Comparison of ENCODE assay signal across 13 cellular contexts in genomic region chr3:177642482-177643163, GRCh38.
DNase-seq lines count a peak whose midpoint lies in the region; ATAC-seq and TF ChIP-seq lines count a peak whose summit lies in the region.
"Had no signal": no experiment of that assay in that cellular context is flagged by ENCODE, and none has a peak within 500 bp of the region (broad histone marks: within the 10 kb centered on the region; RNA-seq: fewer than 3 reads in every experiment).

No MANE protein-coding gene starts in this region.

- H3K18ac ChIP-seq in IMR-90 (ENCODE audit: low read depth, low read length) = no peak overlapping the region

- H2BK15ac ChIP-seq in IMR-90 (ENCODE audit: low read depth, low read length) = no peak overlapping the region

- CTCF ChIA-PET in IMR-90 (lab: Yijun Ruan, JAX) (interaction anchor here (0.6 to 1.0 kb wide), 2 partner anchors 9 to 638 kb away, joined by 3 to 5 read pairs; no protein-coding TSS in a partner anchor), MCF 10A (lab: Yijun Ruan, JAX) (interaction anchor here (1.5 kb wide), 1 partner anchor 15 kb away, joined by 4 read pairs; no protein-coding TSS in a partner anchor)

- no peak overlapping the region for H3K4me2 ChIP-seq in IMR-90 (ENCODE audit: low read depth, low read length)

- no peaks in the 10 kb centered on the region for H3K27me3 ChIP-seq in BE2C
- H3K27me3 ChIP-seq in IMR-90 (ENCODE audit: control insufficient read depth, insufficient read depth, low read length) = no peaks in the 10 kb centered on the region
- H3K27me3 ChIP-seq: foreskin keratinocyte, vagina had no signal

- H3K27ac Mint-ChIP-seq in activated naive CD8-positive, alpha-beta T cell treated with anti-CD3 and anti-CD28 coated beads, Interleukin-2, amount 10 ng/mL, durations not matched to agents 7 days and 5 days = peak overlapping the region; percentile 74
- H3K27ac Mint-ChIP-seq in naive thymus-derived CD8-positive, alpha-beta T cell = peak overlapping the region; percentile 71 to 94 (median 90)
- H3K27ac Mint-ChIP-seq in MCF 10A (ENCODE audit: low read depth, unreplicated experiment) = no peak overlapping the region

- H4K20me1 ChIP-seq in IMR-90 (ENCODE audit: insufficient read depth, low read length) = no peaks in the 10 kb centered on the region

- BruUV-seq in IMR-90 (replicated peaks; lab: Mats Ljungman, UMichigan) (no TSS peak), MCF 10A (replicated peaks; lab: Mats Ljungman, UMichigan) (no TSS peak)

- no peak overlapping the region for H2BK5ac ChIP-seq in IMR-90 (ENCODE audit: low read depth, low read length, poor library complexity, severe bottlenecking)

- no CpG with 5 or more reads among the region's 8 CpGs for WGBS in IMR-90 (ENCODE audit: extremely low coverage in 2 of 2, insufficient read length in 1 of 2), 2 experiments

- POLR2A ChIA-PET in IMR-90 (lab: Charles Lee; ENCODE audit: unreplicated experiment) (no interaction called here), MCF 10A (lab: Yijun Ruan, JAX) (no interaction called here)
- POLR2A ChIA-PET in activated naive CD8-positive, alpha-beta T cell treated with anti-CD3 and anti-CD28 coated beads, Interleukin-2, amount 10 ng/mL, durations not matched to agents 7 days and 5 days (lab: Charles Lee) = no interaction called here
- POLR2A ChIA-PET in naive thymus-derived CD8-positive, alpha-beta T cell (lab: Charles Lee) = interaction anchor here (0.5 to 2.0 kb wide), 8 partner anchors 9 to 472 kb away, joined by 3 to 6 read pairs (median 4); no protein-coding TSS in a partner anchor

- peaks cover 1% of the 10 kb centered on the region for H3K27me3 Mint-ChIP-seq in activated naive CD8-positive, alpha-beta T cell treated with anti-CD3 and anti-CD28 coated beads, Interleukin-2, amount 10 ng/mL, durations not matched to agents 7 days and 5 days
- H3K27me3 Mint-ChIP-seq in naive thymus-derived CD8-positive, alpha-beta T cell = no peaks in the 10 kb centered on the region
- H3K27me3 Mint-ChIP-seq in MCF 10A (ENCODE audit: insufficient read depth, unreplicated experiment) = no peaks in the 10 kb centered on the region

- TF ChIP-seq RAD21 in IMR-90 (IDR thresholded peaks at IDR 0.05; ENCODE audit: low read length) = no peak

- no peak overlapping the region for H3K4me3 ChIP-seq in BE2C (ENCODE audit: low read depth, low read length)
- H3K4me3 ChIP-seq in IMR-90 (ENCODE audit: insufficient read depth, low read depth, low read length) = no peak overlapping the region
- H3K4me3 ChIP-seq: K562, vagina had no signal

- peaks cover 16% of the 10 kb centered on the region for H3K36me3 Mint-ChIP-seq in activated naive CD8-positive, alpha-beta T cell treated with anti-CD3 and anti-CD28 coated beads, Interleukin-2, amount 10 ng/mL, durations not matched to agents 7 days and 5 days
- H3K36me3 Mint-ChIP-seq in naive thymus-derived CD8-positive, alpha-beta T cell = peaks cover 0 to 1% (median 0%) of the 10 kb centered on the region in 3 donors
- no peaks in the 10 kb centered on the region for H3K36me3 Mint-ChIP-seq in MCF 10A (ENCODE audit: insufficient read depth, unreplicated experiment)

- DNase-seq in BE2C (peak; percentile 23), IMR-90 (no peak), glomerular visceral epithelial cell (ENCODE audit: extremely low spot score) (no peak), MCF 10A (ENCODE audit: unreplicated experiment) (no peak)
- peak; percentile 33 for DNase-seq in activated naive CD8-positive, alpha-beta T cell treated with anti-CD3 and anti-CD28 coated beads, Interleukin-2, amount 10 ng/mL, durations not matched to agents 7 days and 5 days
- peak in 5 of 10 donors; percentile 6 to 57 (median 33) for DNase-seq in naive thymus-derived CD8-positive, alpha-beta T cell
- DNase-seq: foreskin keratinocyte, NCI-H2081 had no signal

- H3K36me3 ChIP-seq in BE2C = no peaks in the 10 kb centered on the region
- no peaks in the 10 kb centered on the region for H3K36me3 ChIP-seq in IMR-90 (ENCODE audit: control insufficient read depth, insufficient read depth, low read length)
- H3K36me3 ChIP-seq: vagina had no signal

- no peak overlapping the region for H3K14ac ChIP-seq in IMR-90 (replicated peaks; ENCODE audit: low read depth, low read length)

- H3K9me3 ChIP-seq in BE2C (no peaks in the 10 kb centered on the region), IMR-90 (ENCODE audit: control insufficient read depth, insufficient read depth, low read length) (no peaks in the 10 kb centered on the region)
- H3K9me3 ChIP-seq: vagina had no signal

- H3K23ac ChIP-seq in IMR-90 (ENCODE audit: low read depth, low read length) = no peak overlapping the region

- dilution Hi-C loops in IMR-90 (cut with HindIII; ENCODE audit: low sequenced_read_pairs, unreplicated experiment) = no loop called here

- H2AK9ac ChIP-seq in IMR-90 (replicated peaks; ENCODE audit: low read depth, low read length, poor library complexity) = no peak overlapping the region

- H3K79me1 ChIP-seq in IMR-90 (ENCODE audit: low read depth in 1 of 2, low read length in 2 of 2) = no peaks in the 10 kb centered on the region

- 0 out of 2 replicates have a peak overlapping the region, but pooled peaks have one; percentile 8 for H3K4ac ChIP-seq in IMR-90 (ENCODE audit: low read depth, low read length)

- H3K9me3 Mint-ChIP-seq in activated naive CD8-positive, alpha-beta T cell treated with anti-CD3 and anti-CD28 coated beads, Interleukin-2, amount 10 ng/mL, durations not matched to agents 7 days and 5 days = peaks cover 6% of the 10 kb centered on the region
- peaks cover 0 to 2% (median 0%) of the 10 kb centered on the region in 9 donors for H3K9me3 Mint-ChIP-seq in naive thymus-derived CD8-positive, alpha-beta T cell
- no peaks in the 10 kb centered on the region for H3K9me3 Mint-ChIP-seq in MCF 10A (ENCODE audit: unreplicated experiment)

- in situ Hi-C loops in IMR-90 (cut with MboI; ENCODE audit: low sequenced_read_pairs) = no loop called here

- intact Hi-C loops in IMR-90 (cut with micrococcal nuclease) (no loop called here), MCF 10A (cut with micrococcal nuclease) (no loop called here)

- no peak overlapping the region for H2BK120ac ChIP-seq in IMR-90 (ENCODE audit: low read depth, low read length)

- no peak overlapping the region for H4K91ac ChIP-seq in IMR-90 (ENCODE audit: insufficient read depth, low read depth, low read length)

- peak overlapping the region; percentile 53; the same call in 1 of the 2 replicates for H4K5ac ChIP-seq in IMR-90 (ENCODE audit: low read depth, low read length)

- peaks cover 43% of the 10 kb centered on the region for H3K4me1 Mint-ChIP-seq in activated naive CD8-positive, alpha-beta T cell treated with anti-CD3 and anti-CD28 coated beads, Interleukin-2, amount 10 ng/mL, durations not matched to agents 7 days and 5 days
- H3K4me1 Mint-ChIP-seq in naive thymus-derived CD8-positive, alpha-beta T cell = peaks cover 40 to 77% (median 74%) of the 10 kb centered on the region in 4 donors
- no peaks in the 10 kb centered on the region for H3K4me1 Mint-ChIP-seq in MCF 10A (ENCODE audit: insufficient read depth, unreplicated experiment)

- H2AFZ ChIP-seq in IMR-90 (replicated peaks; ENCODE audit: low read length, poor library complexity) = peak overlapping the region; percentile 73

- TF ChIP-seq CTCF in BE2C (IDR thresholded peaks at IDR 0.05; ENCODE audit: low read depth, low read length) (no peak), IMR-90 (conservative IDR thresholded peaks at IDR 0.05; ENCODE audit: low read depth, low read length) (no peak), MCF 10A (IDR thresholded peaks at IDR 0.05; ENCODE audit: unreplicated experiment) (no peak)

- H3K27ac ChIP-seq in IMR-90 (ENCODE audit: insufficient read depth, low read length) = no peak overlapping the region
- H3K27ac ChIP-seq: foreskin keratinocyte, vagina, VCaP had no signal

- no peak overlapping the region for H2BK20ac ChIP-seq in IMR-90 (ENCODE audit: low read depth, low read length)

- H2AK5ac ChIP-seq in IMR-90 (ENCODE audit: low read depth, low read length) = no peak overlapping the region

- no peaks in the 10 kb centered on the region for H3K9me1 ChIP-seq in IMR-90 (ENCODE audit: insufficient read depth, low read length)

- no peak for TF ChIP-seq POLR2A in IMR-90 (IDR thresholded peaks at IDR 0.05; ENCODE audit: low read depth, low read length)

- peak overlapping the region; percentile 43 for H3K4me3 Mint-ChIP-seq in activated naive CD8-positive, alpha-beta T cell treated with anti-CD3 and anti-CD28 coated beads, Interleukin-2, amount 10 ng/mL, durations not matched to agents 7 days and 5 days
- peak overlapping the region; percentile 28 to 75 (median 64) for H3K4me3 Mint-ChIP-seq in naive thymus-derived CD8-positive, alpha-beta T cell
- no peak overlapping the region for H3K4me3 Mint-ChIP-seq in MCF 10A (ENCODE audit: unreplicated experiment)

- H3K4me1 ChIP-seq in BE2C = peaks cover 5% of the 10 kb centered on the region; the same call in 1 of the 2 replicates
- H3K4me1 ChIP-seq in IMR-90 (ENCODE audit: control insufficient read depth, insufficient read depth, low read length) = no peaks in the 10 kb centered on the region
- H3K4me1 ChIP-seq: foreskin keratinocyte had no signal

- H4K8ac ChIP-seq in IMR-90 (ENCODE audit: low read depth in 2 of 2, low read length in 2 of 2) = no peak overlapping the region

- H3K56ac ChIP-seq in IMR-90 (ENCODE audit: extremely low read depth, insufficient read depth, low read length) = no peak overlapping the region

- no peak overlapping the region for H3K9ac ChIP-seq in IMR-90 (ENCODE audit: low read depth, low read length)

- ATAC-seq in IMR-90 (ENCODE audit: low read depth) (no peak), HG02870 (IDR thresholded peaks at IDR 0.05; ENCODE audit: unreplicated experiment) (no peak), GM21423 (IDR thresholded peaks at IDR 0.05; ENCODE audit: unreplicated experiment) (no peak)
- peak; percentile 49 for ATAC-seq in activated naive CD8-positive, alpha-beta T cell treated with anti-CD3 and anti-CD28 coated beads, Interleukin-2, amount 10 ng/mL, durations not matched to agents 7 days and 5 days (ENCODE audit: low read depth)
- peak; percentile 72 to 85 for ATAC-seq in naive thymus-derived CD8-positive, alpha-beta T cell
- ATAC-seq: foreskin keratinocyte, K562 had no signal

TF ChIP-seq in IMR-90, 13 proteins besides CTCF, POLR2A, EP300 and RAD21:
- TF ChIP-seq NFE2L2 (IDR thresholded peaks at IDR 0.05; ENCODE audit: low read depth, low read length) = no peak
- TF ChIP-seq USF2 (IDR thresholded peaks at IDR 0.05; ENCODE audit: low read depth, low read length) = no peak
- no peak for TF ChIP-seq FOS (IDR thresholded peaks at IDR 0.05; ENCODE audit: low read depth, low read length)
- TF ChIP-seq MAZ (IDR thresholded peaks at IDR 0.05; ENCODE audit: borderline replicate concordance, low read depth, low read length) = no peak
- TF ChIP-seq RCOR1 (IDR thresholded peaks at IDR 0.05; ENCODE audit: insufficient replicate concordance, low read length) = no peak

Comparison
In these comparisons a context has a peak if more than half of its experiments do, and no peak if none do; other contexts are left out.
1. DNase-seq: peak in BE2C (single experiment) and activated naive CD8-positive, alpha-beta T cell treated with anti-CD3 and anti-CD28 coated beads, Interleukin-2, amount 10 ng/mL, durations not matched to agents 7 days and 5 days (single experiment); none in IMR-90 (single experiment), glomerular visceral epithelial cell (single experiment) and MCF 10A (single experiment).
2. ATAC-seq: peak in activated naive CD8-positive, alpha-beta T cell treated with anti-CD3 and anti-CD28 coated beads, Interleukin-2, amount 10 ng/mL, durations not matched to agents 7 days and 5 days (single experiment) and naive thymus-derived CD8-positive, alpha-beta T cell (2 of 2); none in IMR-90 (single experiment), HG02870 (single experiment) and GM21423 (single experiment).